In genomic region chr20:10538768-10539167, GRCh38 we compare ENCODE assay signal across 32 cellular contexts.
"Had no signal": no experiment of that assay in that cellular context is flagged by ENCODE, and none has a peak within 500 bp of the region (broad histone marks: within the 10 kb centered on the region; RNA-seq: fewer than 3 reads in every experiment).

No MANE protein-coding gene starts in this region.

- H3K36me3 ChIP-seq: brain microvascular endothelial cell, WERI-Rb-1 had no signal

- H3K27ac Mint-ChIP-seq: activated B cell treated with CpG ODN at 0.5 μM for 24 hours; activated CD8-positive, alpha-beta T cell treated with anti-CD3 and anti-CD28 coated beads for 36 hours; activated naive CD8-positive, alpha-beta T cell; dendritic cell treated with granulocyte-macrophage colony-stimulating factor and Interleukin-4, amounts not matched to agents 40 ng/mL and 50 ng/mL, for 4 days; endodermal cell; T-helper 2 cell treated with Interferon-gamma antibody and Interleukin-4, amounts not matched to agents 5 μg/mL and 100 μg/mL, for 36 hours had no signal

- H3K27ac ChIP-seq: coronary artery, dorsolateral prefrontal cortex, WERI-Rb-1 had no signal

- ATAC-seq: activated CD4-positive, CD25-positive, alpha-beta regulatory T cell treated with anti-CD3 and anti-CD28 coated beads, Interleukin-2, amount 50 U/mL, for 24 hours; activated CD8-positive, alpha-beta T cell treated with anti-CD3 and anti-CD28 coated beads for 36 hours; activated T-cell treated with anti-CD3 and anti-CD28 coated beads, Interleukin-2, amount 50 U/mL, for 4 hours; activated T-helper 17 cell treated with anti-CD3 and anti-CD28 coated beads, Interleukin-2, amount 50 U/mL, for 72 hours; esophagus mucosa had no signal

- H3K27me3 Mint-ChIP-seq: activated B cell treated with CpG ODN at 0.5 μM for 24 hours; activated CD8-positive, alpha-beta T cell treated with anti-CD3 and anti-CD28 coated beads for 36 hours; activated naive CD8-positive, alpha-beta T cell; activated T-helper 17 cell treated with anti-CD3 and anti-CD28 coated beads, Interleukin-2, amount 50 U/mL, for 72 hours; central memory CD8-positive, alpha-beta T cell; dendritic cell treated with granulocyte-macrophage colony-stimulating factor and Interleukin-4, amounts not matched to agents 40 ng/mL and 50 ng/mL, for 4 days had no signal

- H3K27me3 ChIP-seq: brain microvascular endothelial cell, dorsolateral prefrontal cortex had no signal

- DNase-seq: activated B cell treated with CpG ODN at 0.5 μM for 24 hours; activated CD4-positive, alpha-beta T cell treated with anti-CD3 and anti-CD28 coated beads for 48 hours; activated CD4-positive, alpha-beta T cell treated with anti-CD3 and anti-CD28 coated beads, Interleukin-2, amount 50 U/mL, for 1 hour; activated CD4-positive, alpha-beta T cell treated with anti-CD3 and anti-CD28 coated beads, Interleukin-2, amount 50 U/mL, for 48 hours; activated CD8-positive, alpha-beta memory T cell treated with anti-CD3 and anti-CD28 coated beads for 24 hours; activated CD8-positive, alpha-beta T cell treated with anti-CD3 and anti-CD28 coated beads for 36 hours; activated effector memory CD4-positive, alpha-beta T cell treated with Interleukin-2 at 50 U/mL for 16 hours; activated gamma-delta T cell treated with Interleukin-2 at 50 U/mL for 16 hours; activated naive CD4-positive, alpha-beta T cell treated with anti-CD3 and anti-CD28 coated beads, Interleukin-2, amount 50 U/mL, for 16 hours; activated naive CD4-positive, alpha-beta T cell treated with Interleukin-2 at 50 U/mL for 16 hours; activated T-cell treated with anti-CD3 and anti-CD28 coated beads, Interleukin-2, amount 50 U/mL, for 4 hours; amniotic stem cell; anterior cingulate cortex; brain microvascular endothelial cell; dorsolateral prefrontal cortex; effector memory CD4-positive, alpha-beta T cell; endodermal cell; foreskin fibroblast; head of caudate nucleus; T1000; WERI-Rb-1 had no signal

- H3K4me3 ChIP-seq: coronary artery, dorsolateral prefrontal cortex had no signal

- FAIRE-seq: astrocyte, bronchial epithelial cell, frontal cortex had no signal

- H3K4me3 Mint-ChIP-seq: activated B cell treated with CpG ODN at 0.5 μM for 24 hours; activated CD8-positive, alpha-beta T cell treated with anti-CD3 and anti-CD28 coated beads for 36 hours; activated naive CD8-positive, alpha-beta T cell; activated T-cell treated with anti-CD3 and anti-CD28 coated beads, Interleukin-2, amount 50 U/mL, for 4 hours; activated T-helper 17 cell treated with anti-CD3 and anti-CD28 coated beads, Interleukin-2, amount 50 U/mL, for 72 hours; central memory CD8-positive, alpha-beta T cell; dendritic cell treated with granulocyte-macrophage colony-stimulating factor and Interleukin-4, amounts not matched to agents 40 ng/mL and 50 ng/mL, for 4 days; endodermal cell; T-helper 2 cell treated with Interferon-gamma antibody and Interleukin-4, amounts not matched to agents 5 μg/mL and 100 μg/mL, for 36 hours had no signal
